Comparison of ENCODE assay signal across 26 cellular contexts in genomic region chr14:74846968-74847549, GRCh38. TPM values are rescaled to one million over a fixed set of nuclear protein-coding genes. Genes with fewer than 3 reads are reported as not detected.
DNase-seq lines count a peak whose midpoint lies in the region; FAIRE-seq and TF ChIP-seq lines count a peak whose summit lies in the region.
"Had no signal": no experiment of that assay in that cellular context is flagged by ENCODE, and none has a peak within 500 bp of the region (broad histone marks: within the 10 kb centered on the region; RNA-seq: fewer than 3 reads in every experiment).

No MANE protein-coding gene starts in this region.

- peaks cover 16% of the 10 kb centered on the region for H3K4me1 Mint-ChIP-seq in astrocyte (ENCODE audit: low read depth, unreplicated experiment)
- peaks cover 4% of the 10 kb centered on the region for H3K4me1 Mint-ChIP-seq in activated CD4-positive, alpha-beta memory T cell treated with anti-CD3 and anti-CD28 coated beads, Interleukin-2, amount 10 ng/mL, durations not matched to agents 7 days and 5 days

- peaks cover 5% of the 10 kb centered on the region for H3K4me1 ChIP-seq in astrocyte (ENCODE audit: insufficient read depth, low read length)
- H3K4me1 ChIP-seq: A549, body of pancreas, HAP-1 had no signal

- no peaks in the 10 kb centered on the region for H3K36me3 Mint-ChIP-seq in astrocyte (ENCODE audit: low read depth, unreplicated experiment)
- no peaks in the 10 kb centered on the region for H3K36me3 Mint-ChIP-seq in activated CD4-positive, alpha-beta memory T cell treated with anti-CD3 and anti-CD28 coated beads, Interleukin-2, amount 10 ng/mL, durations not matched to agents 7 days and 5 days (ENCODE audit: low read depth)
- H3K36me3 Mint-ChIP-seq: CD14-positive monocyte had no signal

- no peaks in the 10 kb centered on the region for H3K9me3 Mint-ChIP-seq in astrocyte (ENCODE audit: unreplicated experiment)
- no peaks in the 10 kb centered on the region for H3K9me3 Mint-ChIP-seq in activated CD4-positive, alpha-beta memory T cell treated with anti-CD3 and anti-CD28 coated beads, Interleukin-2, amount 10 ng/mL, durations not matched to agents 7 days and 5 days
- H3K9me3 Mint-ChIP-seq: CD14-positive monocyte had no signal

- H3K27ac ChIP-seq in astrocyte (ENCODE audit: low read depth, low read length): no peak overlapping the region
- H3K27ac ChIP-seq: A549, body of pancreas, esophagus muscularis mucosa, stomach had no signal

- H3K9me3 ChIP-seq in astrocyte (ENCODE audit: insufficient read depth, low read depth, low read length): no peaks in the 10 kb centered on the region
- H3K9me3 ChIP-seq: A549, body of pancreas, esophagus muscularis mucosa, HAP-1, mucosa of descending colon, stomach had no signal

- no peaks in the 10 kb centered on the region for H3K27me3 ChIP-seq in astrocyte (ENCODE audit: insufficient read depth, low read length)
- H3K27me3 ChIP-seq: body of pancreas, esophagus muscularis mucosa, stomach had no signal

- peak overlapping the region; percentile 28 for H3K4me2 ChIP-seq in astrocyte (ENCODE audit: low read length)
- H3K4me2 ChIP-seq: A549 had no signal

- H4K20me1 ChIP-seq in astrocyte (ENCODE audit: insufficient read depth, low read length): no peaks in the 10 kb centered on the region

- no peak overlapping the region for H2AFZ ChIP-seq in astrocyte (ENCODE audit: low read depth, low read length)

- no peaks in the 10 kb centered on the region for H3K79me2 ChIP-seq in astrocyte (ENCODE audit: insufficient read depth, low read length)

- TF ChIP-seq CTCF in astrocyte (IDR thresholded peaks at IDR 0.05; ENCODE audit: insufficient read depth, low read depth, low read length) (no peak), fibroblast of villous mesenchyme (IDR thresholded peaks at IDR 0.05; ENCODE audit: insufficient read depth, low read depth, low read length) (no peak)

- FAIRE-seq in HTR-8/SVneo (lab: Jason Lieb, UNC) (peak; percentile 78), astrocyte (lab: Jason Lieb, UNC) (peak; percentile 26)
- FAIRE-seq: A549 had no signal

- CTCF ChIA-PET in activated CD4-positive, alpha-beta memory T cell treated with anti-CD3 and anti-CD28 coated beads, Interleukin-2, amount 10 ng/mL, durations not matched to agents 7 days and 5 days (lab: Charles Lee): interaction anchor here (1.4 to 1.6 kb wide), 2 partner anchors 14 to 100 kb away, joined by 3 to 4 read pairs; no protein-coding TSS in a partner anchor

- H3K36me3 ChIP-seq in astrocyte (ENCODE audit: insufficient read depth, low read length): peaks cover 2% of the 10 kb centered on the region
- H3K36me3 ChIP-seq: esophagus muscularis mucosa, HAP-1, stomach had no signal

- no peak overlapping the region for H3K4me3 ChIP-seq in astrocyte (ENCODE audit: insufficient read depth, low read depth, low read length)
- H3K4me3 ChIP-seq in fibroblast of villous mesenchyme (ENCODE audit: low read depth, low read length): no peak overlapping the region
- H3K4me3 ChIP-seq: A549, body of pancreas, esophagus muscularis mucosa, HAP-1, mucosa of descending colon, stomach had no signal

- peak; percentile 5 for DNase-seq in A172 (ENCODE audit: low spot score)
- DNase-seq in HTR-8/SVneo (ENCODE audit: insufficient read length, low spot score): no peak
- peak; percentile 67 for DNase-seq in astrocyte (ENCODE audit: low read depth)
- DNase-seq in fibroblast of villous mesenchyme (ENCODE audit: low read depth): peak; percentile 34
- no peak for DNase-seq in activated CD4-positive, alpha-beta memory T cell treated with anti-CD3 and anti-CD28 coated beads, Interleukin-2, amount 10 ng/mL, durations not matched to agents 7 days and 5 days
- no peak for DNase-seq in NCI-H2227 (lab: John Stamatoyannopoulos, UW; ENCODE audit: unreplicated experiment)
- DNase-seq in ecto neural progenitor cell (ENCODE audit: low spot score): no peak
- no peak for DNase-seq in NCI-H82 (lab: John Stamatoyannopoulos, UW)
- DNase-seq: activated CD4-positive, alpha-beta T cell treated with anti-CD3 and anti-CD28 coated beads for 36 hours; activated CD8-positive, alpha-beta memory T cell treated with anti-CD3 and anti-CD28 coated beads, Interleukin-2, amount 50 U/mL, for 4 hours; activated gamma-delta T cell; body of pancreas; left cardiac atrium; mucosa of descending colon; NCI-H2227 treated with DMSO at 0.1 percent for 48 hours; NK-92 treated with Interleukin-12 subunit alpha and Interleukin-12 subunit beta, amount 100 ng/mL, for 24 hours; SHP77; stomach; T-helper 9 cell had no signal

- POLR2A ChIA-PET in activated CD4-positive, alpha-beta memory T cell treated with anti-CD3 and anti-CD28 coated beads, Interleukin-2, amount 10 ng/mL, durations not matched to agents 7 days and 5 days (lab: Charles Lee): interaction anchor here (1.5 kb wide), 1 partner anchor 9 kb away, joined by 5 read pairs; no protein-coding TSS in a partner anchor

- H3K9ac ChIP-seq in astrocyte (ENCODE audit: low read length): no peak overlapping the region

- H3K27ac Mint-ChIP-seq in astrocyte (ENCODE audit: unreplicated experiment): no peak overlapping the region
- no peak overlapping the region for H3K27ac Mint-ChIP-seq in activated CD4-positive, alpha-beta memory T cell treated with anti-CD3 and anti-CD28 coated beads, Interleukin-2, amount 10 ng/mL, durations not matched to agents 7 days and 5 days
- H3K27ac Mint-ChIP-seq: activated CD4-positive, alpha-beta T cell treated with anti-CD3 and anti-CD28 coated beads for 36 hours had no signal

- H3K27me3 Mint-ChIP-seq in astrocyte (ENCODE audit: low read depth, unreplicated experiment): no peaks in the 10 kb centered on the region
- H3K27me3 Mint-ChIP-seq in activated CD4-positive, alpha-beta memory T cell treated with anti-CD3 and anti-CD28 coated beads, Interleukin-2, amount 10 ng/mL, durations not matched to agents 7 days and 5 days: peaks cover 3% of the 10 kb centered on the region
- H3K27me3 Mint-ChIP-seq: activated CD4-positive, alpha-beta T cell treated with anti-CD3 and anti-CD28 coated beads for 36 hours had no signal

- H3K4me3 Mint-ChIP-seq in astrocyte (ENCODE audit: unreplicated experiment): no peak overlapping the region
- H3K4me3 Mint-ChIP-seq in activated CD4-positive, alpha-beta memory T cell treated with anti-CD3 and anti-CD28 coated beads, Interleukin-2, amount 10 ng/mL, durations not matched to agents 7 days and 5 days: no peak overlapping the region
- H3K4me3 Mint-ChIP-seq: activated CD4-positive, alpha-beta T cell treated with anti-CD3 and anti-CD28 coated beads for 36 hours; CD14-positive monocyte had no signal

RNA-seq across cellular contexts. Expression of gene PROX2, which starts 28.9 kb away (rescaled TPM):
- total RNA-seq in A172 (2014; rRNA removed; shearing (Covaris generic)): not detected in 2 replicates
- total RNA-seq in astrocyte: not detected in 2 replicates
- under 0.01 TPM in 1 of 2 replicates, not detected in the other for total RNA-seq in fibroblast of villous mesenchyme
- total RNA-seq in activated CD4-positive, alpha-beta memory T cell treated with anti-CD3 and anti-CD28 coated beads, Interleukin-2, amount 10 ng/mL, durations not matched to agents 7 days and 5 days: not detected
- total RNA-seq: dermis microvascular lymphatic vessel endothelial cell, esophagus muscularis mucosa, HT-29, left cardiac atrium, stomach, urinary bladder had no signal

RNA-seq across cellular contexts. Expression of gene DLST, which starts 34.7 kb away (rescaled TPM):
- 17.3 and 26.5 TPM in 2 replicates for total RNA-seq in A172 (2014; rRNA removed; shearing (Covaris generic))
- total RNA-seq in astrocyte: 83.0 and 90.6 TPM in 2 replicates
- total RNA-seq in fibroblast of villous mesenchyme: 61.5 and 62.6 TPM in 2 replicates
- 100 to 1,000 TPM; 106 to 108 TPM for total RNA-seq in activated CD4-positive, alpha-beta memory T cell treated with anti-CD3 and anti-CD28 coated beads, Interleukin-2, amount 10 ng/mL, durations not matched to agents 7 days and 5 days

Comparison
In these comparisons a context has a peak if more than half of its experiments do, and no peak if none do; other contexts are left out.
1. DNase-seq: peak in A172 (single experiment), astrocyte (single experiment) and fibroblast of villous mesenchyme (single experiment); none in HTR-8/SVneo (single experiment), activated CD4-positive, alpha-beta memory T cell treated with anti-CD3 and anti-CD28 coated beads, Interleukin-2, amount 10 ng/mL, durations not matched to agents 7 days and 5 days (single experiment), NCI-H2227 (single experiment), ecto neural progenitor cell (single experiment) and NCI-H82 (single experiment).